Comparison of ENCODE assay signal across 27 cellular contexts in the genomic region with DNA sequence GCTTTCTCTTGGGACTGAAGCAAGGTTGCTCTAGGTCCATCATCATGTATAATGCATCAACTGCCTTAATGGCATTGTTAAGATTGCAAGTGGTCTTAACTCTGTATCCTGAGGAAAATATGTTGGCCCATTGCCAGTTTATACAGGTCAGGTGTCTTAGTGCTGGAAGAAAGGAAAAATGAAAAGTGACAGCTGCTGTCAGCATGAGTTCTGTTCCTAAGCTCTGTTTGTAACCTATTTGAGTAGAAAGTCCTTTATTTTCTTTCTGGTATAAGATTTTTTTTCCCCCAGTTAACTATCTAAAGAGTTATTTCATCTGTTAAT.
DNase-seq lines count a peak whose midpoint lies in the region; TF ChIP-seq lines count a peak whose summit lies in the region.
"Had no signal": no experiment of that assay in that cellular context is flagged by ENCODE, and none has a peak within 500 bp of the region (broad histone marks: within the 10 kb centered on the region; RNA-seq: fewer than 3 reads in every experiment).

No MANE protein-coding gene starts in this region.

- CTCF ChIA-PET in RWPE1 (lab: Yijun Ruan, JAX): interaction anchor here (0.7 kb wide), 1 partner anchor 467 kb away, joined by 3 read pairs; no protein-coding TSS in a partner anchor

- no peak for TF ChIP-seq CTCF in fibroblast of the aortic adventitia (IDR thresholded peaks at IDR 0.05; ENCODE audit: insufficient read depth, low read length)
- TF ChIP-seq CTCF in RWPE1 (conservative IDR thresholded peaks at IDR 0.05; ENCODE audit: low read depth): no peak
- TF ChIP-seq CTCF in GM13977 (IDR thresholded peaks at IDR 0.05; ENCODE audit: extremely low read depth, insufficient read depth, missing control alignments): no peak

- DNase-seq in NCI-H2081 (lab: John Stamatoyannopoulos, UW) (peak; percentile 31 to 54), NCI-H2081 treated with DMSO at 0.1 percent for 48 hours (lab: John Stamatoyannopoulos, UW) (no peak), NCI-H146 treated with DMSO at 0.1 percent for 48 hours (lab: John Stamatoyannopoulos, UW; ENCODE audit: unreplicated experiment) (peak; percentile 70), NCI-H446 (lab: John Stamatoyannopoulos, UW) (peak; percentile 81 to 84), fibroblast of the aortic adventitia (ENCODE audit: low read depth) (peak; percentile 2), RWPE1 (ENCODE audit: low spot score) (no peak), GM13977 (ENCODE audit: low spot score) (no peak), H4 (ENCODE audit: low spot score) (no peak)
- DNase-seq: activated CD4-positive, alpha-beta memory T cell treated with anti-CD3 and anti-CD28 coated beads, Interleukin-2, amount 10 ng/mL, durations not matched to agents 7 days and 5 days; activated naive CD4-positive, alpha-beta T cell treated with anti-CD3 and anti-CD28 coated beads, Interleukin-2, amount 10 ng/mL, durations not matched to agents 7 days and 5 days; activated T-cell treated with anti-CD3 and anti-CD28 coated beads, Interleukin-2, amount 50 U/mL, for 1 hour; colonic mucosa; DND-41; H7; islet precursor cell; KG1; lower lobe of right lung; NCI-H1048; nucleus accumbens; Right ventricle myocardium superior; stimulated activated CD4-positive, alpha-beta T cell treated with anti-CD3 and anti-CD28 coated beads, Interleukin-15, amount 100 ng/mL, for 24 hours; stimulated activated naive B cell treated with anti-CD40 and anti-IgM and Interleukin-4, amounts not matched to agents 10 μg/mL and 1 μg/mL and 100 μg/mL, for 72 hours; T-helper 17 cell; thyroid gland had no signal

- no peak overlapping the region for H3K27ac ChIP-seq in RWPE1
- H3K27ac ChIP-seq: A549, colonic mucosa, hepatocyte, lower lobe of right lung, right atrium auricular region, thyroid gland had no signal

- in situ Hi-C loops in GM13977 (cut with MboI; ENCODE audit: low pct_unique_long_range_greater_than_20kb, low sequenced_read_pairs, unreplicated experiment): no loop called here

- POLR2A ChIA-PET in RWPE1 (lab: Yijun Ruan, JAX; ENCODE audit: low non-redundant PET): no interaction called here

- H3K4me3 ChIP-seq in fibroblast of the aortic adventitia (ENCODE audit: low read depth, low read length): no peak overlapping the region
- H3K4me3 ChIP-seq: A549, colonic mucosa, hepatocyte, lower lobe of right lung, right atrium auricular region, thyroid gland had no signal

Comparison
In these comparisons a context has a peak if more than half of its experiments do, and no peak if none do; other contexts are left out.
1. DNase-seq: peak in NCI-H2081 (2 of 2), NCI-H146 treated with DMSO at 0.1 percent for 48 hours (single experiment), NCI-H446 (2 of 2) and fibroblast of the aortic adventitia (single experiment); none in NCI-H2081 treated with DMSO at 0.1 percent for 48 hours (single experiment), RWPE1 (single experiment), GM13977 (single experiment) and H4 (single experiment).